31 cellular contexts compared by ENCODE assay signal in the genomic region with DNA sequence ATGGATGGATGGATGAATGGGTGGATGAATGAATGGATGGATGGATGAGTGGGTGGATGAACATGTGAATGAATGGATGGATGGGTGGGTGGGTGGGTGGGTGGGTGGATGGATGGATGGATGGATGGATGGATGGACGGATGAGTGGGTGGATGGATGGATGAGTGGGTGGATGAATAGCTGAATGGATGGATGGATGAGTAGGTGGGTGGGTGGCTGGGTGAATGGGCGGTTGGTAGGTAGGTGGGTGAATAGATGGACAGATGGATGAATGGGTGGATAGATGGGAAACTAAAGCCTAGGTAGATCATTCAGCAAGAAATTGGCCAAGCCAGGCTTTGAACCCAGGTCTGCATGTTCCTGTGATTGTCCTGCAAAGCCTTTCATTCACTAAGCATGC.
"Had no signal": no experiment of that assay in that cellular context is flagged by ENCODE, and none has a peak within 500 bp of the region (broad histone marks: within the 10 kb centered on the region; RNA-seq: fewer than 3 reads in every experiment).

No MANE protein-coding gene starts in this region.

- H3K27ac Mint-ChIP-seq: activated B cell treated with CpG ODN at 0.5 μM for 24 hours; activated CD4-positive, alpha-beta memory T cell treated with anti-CD3 and anti-CD28 coated beads for 36 hours; activated naive CD4-positive, alpha-beta T cell treated with anti-CD3 and anti-CD28 coated beads for 36 hours; activated naive CD4-positive, alpha-beta T cell treated with anti-CD3 and anti-CD28 coated beads, Interleukin-2, amount 50 U/mL, for 72 hours; activated T-helper 1 cell treated with anti-CD3 and anti-CD28 coated beads, Interleukin-12 subunit alpha, Interleukin-12 subunit beta, Interleukin-2, Interleukin-4 antibody, amounts not matched to agents 30 ng/mL and 10 ng/mL and 1 ng/mL, durations not matched to agents 14 hours and 24 hours and 36 hours had no signal

- H3K36me3 ChIP-seq: adrenal gland, Peyer's patch had no signal

- H3K27me3 Mint-ChIP-seq: activated B cell treated with CpG ODN at 0.5 μM for 24 hours; activated CD4-positive, alpha-beta memory T cell treated with anti-CD3 and anti-CD28 coated beads for 36 hours had no signal

- H3K4me1 Mint-ChIP-seq: activated B cell treated with CpG ODN at 0.5 μM for 24 hours had no signal

- H3K36me3 Mint-ChIP-seq: activated CD4-positive, alpha-beta memory T cell treated with anti-CD3 and anti-CD28 coated beads for 36 hours; activated naive CD4-positive, alpha-beta T cell treated with anti-CD3 and anti-CD28 coated beads, Interleukin-2, amount 50 U/mL, for 72 hours; brain had no signal

- H3K27me3 ChIP-seq: adrenal gland, Peyer's patch had no signal

- H3K4me1 ChIP-seq: adrenal gland, Peyer's patch had no signal

- H3K4me3 Mint-ChIP-seq: activated B cell treated with CpG ODN at 0.5 μM for 24 hours; activated CD4-positive, alpha-beta memory T cell treated with anti-CD3 and anti-CD28 coated beads for 36 hours; activated naive CD4-positive, alpha-beta T cell treated with anti-CD3 and anti-CD28 coated beads for 36 hours; activated T-cell treated with anti-CD3 and anti-CD28 coated beads, Interleukin-2, amount 50 U/mL, for 4 hours; activated T-helper 1 cell treated with anti-CD3 and anti-CD28 coated beads, Interleukin-12 subunit alpha, Interleukin-12 subunit beta, Interleukin-2, Interleukin-4 antibody, amounts not matched to agents 30 ng/mL and 10 ng/mL and 1 ng/mL, durations not matched to agents 14 hours and 24 hours and 36 hours; brain had no signal

- H3K9me3 Mint-ChIP-seq: activated B cell treated with CpG ODN at 0.5 μM for 24 hours; activated CD4-positive, alpha-beta memory T cell treated with anti-CD3 and anti-CD28 coated beads for 36 hours; activated T-cell treated with anti-CD3 and anti-CD28 coated beads, Interleukin-2, amount 50 U/mL, for 4 hours; brain had no signal

- H3K4me3 ChIP-seq: adrenal gland, Peyer's patch had no signal

- H3K27ac ChIP-seq: adrenal gland, Peyer's patch, VCaP had no signal

- FAIRE-seq: bronchial epithelial cell had no signal

- DNase-seq: activated B cell treated with CpG ODN at 0.5 μM for 24 hours; activated CD4-positive, alpha-beta memory T cell treated with anti-CD3 and anti-CD28 coated beads for 36 hours; activated CD4-positive, alpha-beta T cell treated with anti-CD3 and anti-CD28 coated beads for 4 hours; activated CD4-positive, alpha-beta T cell treated with anti-CD3 and anti-CD28 coated beads, Interleukin-2, amount 50 U/mL, for 1 hour; activated CD4-positive, CD25-positive, alpha-beta regulatory T cell treated with anti-CD3 and anti-CD28 coated beads, Interleukin-2, amount 50 U/mL, for 72 hours; activated CD8-positive, alpha-beta memory T cell treated with anti-CD3 and anti-CD28 coated beads, Interleukin-2, amount 50 U/mL, for 4 hours; activated gamma-delta T cell treated with Interleukin-2 at 50 U/mL for 16 hours; activated naive CD4-positive, alpha-beta T cell treated with anti-CD3 and anti-CD28 coated beads for 36 hours; activated T-cell treated with anti-CD3 and anti-CD28 coated beads for 4 hours; activated T-cell treated with anti-CD3 and anti-CD28 coated beads, Interleukin-2, amount 50 U/mL, for 4 hours; adrenal gland; caudate nucleus; NCI-H1048; NCI-H1105 treated with DMSO at 0.1 percent for 48 hours; NCI-H1436 treated with DMSO at 0.1 percent for 48 hours; NCI-H1694 treated with DMSO at 0.1 percent for 48 hours; NCI-H2029; NCI-H345; NCI-H524 treated with DMSO at 0.1 percent for 48 hours; Peyer's patch; RPMI8226; SHP77 treated with DMSO at 0.1 percent for 48 hours; SW 1271; T-helper 1 cell; T-helper 2 cell; T-helper 9 cell had no signal

- H3K9me3 ChIP-seq: adrenal gland, Peyer's patch had no signal
